25 cellular contexts compared by ENCODE assay signal in the genomic region with DNA sequence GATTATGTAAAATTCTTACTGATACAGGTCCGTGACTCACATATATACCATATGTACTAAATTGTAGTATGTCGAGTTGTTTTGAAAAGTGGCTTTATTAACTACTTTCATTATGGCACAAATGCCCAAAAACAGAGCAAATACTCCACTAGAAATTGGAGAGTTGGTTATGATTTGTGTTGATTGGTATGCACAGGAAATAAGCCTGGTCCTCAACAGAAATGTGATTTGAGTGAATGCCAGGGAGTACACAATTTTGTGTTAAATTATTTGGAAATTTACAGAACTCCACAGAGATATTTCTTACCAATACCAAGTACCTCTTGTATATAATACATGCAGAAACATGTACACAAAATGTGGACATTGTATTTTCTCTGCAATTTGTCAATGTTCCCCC.
"Had no signal": no experiment of that assay in that cellular context is flagged by ENCODE, and none has a peak within 500 bp of the region (broad histone marks: within the 10 kb centered on the region; RNA-seq: fewer than 3 reads in every experiment).

No MANE protein-coding gene starts in this region.

- H3K4me1 ChIP-seq: gastroesophageal sphincter, lower lobe of right lung, neural progenitor cell, suprapubic skin, thyroid gland had no signal

- H3K27me3 Mint-ChIP-seq: memory B cell, type B pancreatic cell had no signal

- H3K4me3 ChIP-seq: gastroesophageal sphincter, left ventricle myocardium inferior, lower lobe of right lung, neural progenitor cell, ovary, suprapubic skin, thyroid gland had no signal

- H3K9me3 ChIP-seq: gastroesophageal sphincter, left ventricle myocardium inferior, lower lobe of right lung, ovary, suprapubic skin, thyroid gland had no signal

- H3K27ac Mint-ChIP-seq: immature natural killer cell; memory B cell; mesothelial cell of epicardium; natural killer cell; neural progenitor cell; stimulated activated effector memory CD8-positive, alpha-beta T cell treated with anti-CD3 and anti-CD28 coated beads, Interleukin-12 subunit alpha, Interleukin-12 subunit beta, amount 100 ng/mL, for 72 hours; type B pancreatic cell had no signal

- DNase-seq: cortex of kidney; effector memory CD4-positive, alpha-beta T cell; glutamatergic neuron; immature natural killer cell; kidney; left cardiac atrium; left ventricle myocardium inferior; lower lobe of right lung; natural killer cell; nucleus accumbens; ovary; right cardiac atrium; stimulated activated CD4-positive, alpha-beta T cell treated with anti-CD3 and anti-CD28 coated beads, Interleukin-4, amount 100 ng/mL, for 1 hour; stimulated activated CD8-positive, alpha-beta memory T cell treated with anti-CD3 and anti-CD28 coated beads, Interleukin-4, amount 100 ng/mL, for 48 hours; stimulated activated naive CD8-positive, alpha-beta T cell treated with anti-CD3 and anti-CD28 coated beads, Interleukin-15, Interleukin-2, amounts not matched to agents 100 U/mL and 50 U/mL, for 24 hours; thyroid gland had no signal

- H3K4me3 Mint-ChIP-seq: immature natural killer cell; memory B cell; mesothelial cell of epicardium; natural killer cell; neural progenitor cell; stimulated activated effector memory CD8-positive, alpha-beta T cell treated with anti-CD3 and anti-CD28 coated beads, Interleukin-12 subunit alpha, Interleukin-12 subunit beta, amount 100 ng/mL, for 72 hours; type B pancreatic cell had no signal

- H3K4me2 ChIP-seq: neural progenitor cell had no signal

- H3K36me3 Mint-ChIP-seq: immature natural killer cell; memory B cell; mesothelial cell of epicardium; natural killer cell; neural progenitor cell; stimulated activated effector memory CD8-positive, alpha-beta T cell treated with anti-CD3 and anti-CD28 coated beads, Interleukin-12 subunit alpha, Interleukin-12 subunit beta, amount 100 ng/mL, for 72 hours; type B pancreatic cell had no signal

- H3K9me3 Mint-ChIP-seq: type B pancreatic cell had no signal

- H3K9ac ChIP-seq: neural progenitor cell had no signal

- H2AFZ ChIP-seq: neural progenitor cell had no signal

- H3K27me3 ChIP-seq: gastroesophageal sphincter, neural progenitor cell, ovary, suprapubic skin, thyroid gland had no signal

- FAIRE-seq: endometrium, kidney, urothelium cell line had no signal

- H3K4me1 Mint-ChIP-seq: immature natural killer cell; memory B cell; natural killer cell; stimulated activated effector memory CD8-positive, alpha-beta T cell treated with anti-CD3 and anti-CD28 coated beads, Interleukin-12 subunit alpha, Interleukin-12 subunit beta, amount 100 ng/mL, for 72 hours had no signal

- H3K36me3 ChIP-seq: gastroesophageal sphincter, left ventricle myocardium inferior, lower lobe of right lung, neural progenitor cell, ovary, suprapubic skin, thyroid gland had no signal

- H3K27ac ChIP-seq: gastroesophageal sphincter, left ventricle myocardium inferior, lower lobe of right lung, neural progenitor cell, ovary, suprapubic skin, thyroid gland had no signal
